19 cellular contexts compared by ENCODE assay signal in the genomic region with DNA sequence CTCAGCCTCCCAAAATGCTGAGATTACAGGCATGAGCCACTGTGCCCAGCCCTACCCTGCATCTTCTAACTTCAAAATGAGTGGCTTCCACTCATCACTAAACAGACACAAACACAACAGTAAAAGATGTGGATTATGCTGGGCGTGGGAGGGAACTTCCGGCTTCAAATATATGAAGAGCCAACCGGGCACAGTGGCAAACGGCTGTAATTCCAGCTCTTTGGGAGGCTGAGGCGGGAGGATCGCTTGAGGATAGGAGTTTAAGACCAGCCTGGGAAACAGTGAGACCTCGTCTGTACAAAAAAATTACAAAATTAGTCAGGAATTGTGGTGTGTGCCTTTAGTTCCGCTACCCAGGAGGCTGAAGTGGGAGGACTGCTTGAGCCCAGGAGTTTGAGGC.
"Had no signal": no experiment of that assay in that cellular context is flagged by ENCODE, and none has a peak within 500 bp of the region (broad histone marks: within the 10 kb centered on the region; RNA-seq: fewer than 3 reads in every experiment).

No MANE protein-coding gene starts in this region.

- H3K4me1 ChIP-seq: testis had no signal

- H3K36me3 Mint-ChIP-seq: type B pancreatic cell had no signal

- ATAC-seq: activated CD4-positive, CD25-positive, alpha-beta regulatory T cell treated with anti-CD3 and anti-CD28 coated beads, Interleukin-2, amount 50 U/mL, for 24 hours; left lobe of liver; stimulated activated memory B cell treated with anti-CD40 and anti-IgM and Interleukin-4, amounts not matched to agents 10 μg/mL and 1 μg/mL and 100 μg/mL, for 72 hours had no signal

- H3K27me3 Mint-ChIP-seq: activated CD4-positive, alpha-beta T cell treated with anti-CD3 and anti-CD28 coated beads, Interleukin-2, amount 10 ng/mL, durations not matched to agents 7 days and 5 days; central memory CD8-positive, alpha-beta T cell; stimulated activated memory B cell treated with anti-CD40 and anti-IgM and Interleukin-4, amounts not matched to agents 10 μg/mL and 1 μg/mL and 100 μg/mL, for 72 hours had no signal

- H3K4me3 ChIP-seq: testis had no signal

- H3K27me3 ChIP-seq: brain microvascular endothelial cell, testis had no signal

- H3K27ac ChIP-seq: brain microvascular endothelial cell, testis had no signal

- DNase-seq: activated CD4-positive, alpha-beta T cell treated with anti-CD3 and anti-CD28 coated beads, Interleukin-2, amount 10 ng/mL, durations not matched to agents 7 days and 5 days; activated naive CD4-positive, alpha-beta T cell treated with anti-CD3 and anti-CD28 coated beads, Interleukin-2, amount 50 U/mL, for 16 hours; brain microvascular endothelial cell; cortex of kidney; effector CD4-positive, alpha-beta T cell; mammary epithelial cell; nephron progenitor cell; occipital lobe; small intestine; stimulated activated CD4-positive, alpha-beta T cell treated with anti-CD3 and anti-CD28 coated beads, Interleukin-4, amount 100 ng/mL, for 24 hours; T-helper 1 cell; T1000; testis had no signal

- H3K36me3 ChIP-seq: brain microvascular endothelial cell had no signal

- H3K9me3 Mint-ChIP-seq: activated CD4-positive, alpha-beta T cell treated with anti-CD3 and anti-CD28 coated beads, Interleukin-2, amount 10 ng/mL, durations not matched to agents 7 days and 5 days; activated T-helper 1 cell treated with anti-CD3 and anti-CD28 coated beads, Interleukin-12 subunit alpha, Interleukin-12 subunit beta, Interleukin-2, Interleukin-4 antibody, amounts not matched to agents 30 ng/mL and 10 ng/mL and 1 ng/mL, durations not matched to agents 14 hours and 24 hours and 36 hours; central memory CD8-positive, alpha-beta T cell; nephron progenitor cell; stimulated activated memory B cell treated with anti-CD40 and anti-IgM and Interleukin-4, amounts not matched to agents 10 μg/mL and 1 μg/mL and 100 μg/mL, for 72 hours; type B pancreatic cell had no signal

- H3K27ac Mint-ChIP-seq: activated CD4-positive, alpha-beta T cell treated with anti-CD3 and anti-CD28 coated beads, Interleukin-2, amount 10 ng/mL, durations not matched to agents 7 days and 5 days; activated T-helper 1 cell treated with anti-CD3 and anti-CD28 coated beads, Interleukin-12 subunit alpha, Interleukin-12 subunit beta, Interleukin-2, Interleukin-4 antibody, amounts not matched to agents 30 ng/mL and 10 ng/mL and 1 ng/mL, durations not matched to agents 14 hours and 24 hours and 36 hours; nephron progenitor cell; stimulated activated memory B cell treated with anti-CD40 and anti-IgM and Interleukin-4, amounts not matched to agents 10 μg/mL and 1 μg/mL and 100 μg/mL, for 72 hours; type B pancreatic cell had no signal

- H3K4me3 Mint-ChIP-seq: activated CD4-positive, alpha-beta T cell treated with anti-CD3 and anti-CD28 coated beads, Interleukin-2, amount 10 ng/mL, durations not matched to agents 7 days and 5 days; activated T-helper 1 cell treated with anti-CD3 and anti-CD28 coated beads, Interleukin-12 subunit alpha, Interleukin-12 subunit beta, Interleukin-2, Interleukin-4 antibody, amounts not matched to agents 30 ng/mL and 10 ng/mL and 1 ng/mL, durations not matched to agents 14 hours and 24 hours and 36 hours; central memory CD8-positive, alpha-beta T cell; nephron progenitor cell; stimulated activated memory B cell treated with anti-CD40 and anti-IgM and Interleukin-4, amounts not matched to agents 10 μg/mL and 1 μg/mL and 100 μg/mL, for 72 hours; type B pancreatic cell had no signal

- H3K9me3 ChIP-seq: testis had no signal
